ENCODE assay signal across 22 cellular contexts in the genomic region with DNA sequence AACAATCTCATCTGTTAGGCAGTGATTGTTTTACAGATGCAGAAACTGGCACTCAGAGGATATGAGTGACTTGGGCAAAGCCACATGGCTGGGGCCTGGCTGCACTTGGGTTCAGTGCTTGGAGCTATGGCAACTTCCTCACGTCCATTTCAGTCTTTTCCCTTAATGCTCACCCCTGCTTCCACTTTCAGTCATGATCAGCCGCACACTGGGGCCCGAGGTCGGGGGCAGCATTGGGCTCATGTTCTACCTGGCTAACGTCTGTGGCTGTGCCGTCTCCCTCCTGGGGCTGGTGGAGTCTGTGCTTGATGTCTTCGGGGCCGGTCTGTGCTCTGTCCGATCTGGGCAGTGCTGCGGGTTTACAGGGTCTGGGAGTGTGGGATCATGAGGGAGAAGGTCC.
"Had no signal": no experiment of that assay in that cellular context is flagged by ENCODE, and none has a peak within 500 bp of the region (broad histone marks: within the 10 kb centered on the region; RNA-seq: fewer than 3 reads in every experiment).

No MANE protein-coding gene starts in this region.

- DNase-seq: activated CD4-positive, alpha-beta T cell treated with anti-CD3 and anti-CD28 coated beads for 1 hour; activated CD8-positive, alpha-beta memory T cell treated with anti-CD3 and anti-CD28 coated beads for 24 hours; activated CD8-positive, alpha-beta memory T cell treated with anti-CD3 and anti-CD28 coated beads, Interleukin-2, amount 50 U/mL, for 48 hours; activated gamma-delta T cell; cortex of kidney; effector CD8-positive, alpha-beta T cell; esophagus squamous epithelium; heart right ventricle; immature natural killer cell; left cardiac atrium; lower lobe of right lung; nephron progenitor cell; stimulated activated CD4-positive, alpha-beta T cell treated with anti-CD3 and anti-CD28 coated beads, Interleukin-12 subunit alpha, Interleukin-12 subunit beta, amount 100 ng/mL, for 4 hours; stimulated activated CD4-positive, alpha-beta T cell treated with anti-CD3 and anti-CD28 coated beads, Interleukin-1b, Interleukin-23, amount 100 ng/mL, for 48 hours; stimulated activated CD8-positive, alpha-beta memory T cell treated with anti-CD3 and anti-CD28 coated beads, Interleukin-4, amount 100 ng/mL, for 48 hours; stimulated activated naive CD4-positive, alpha-beta T cell treated with Interleukin-2 at 50 U/mL for 16 hours; thyroid gland; uterus had no signal

- H3K9me3 Mint-ChIP-seq: activated naive CD4-positive, alpha-beta T cell treated with anti-CD3 and anti-CD28 coated beads, Interleukin-2, amount 50 U/mL, for 24 hours; central memory CD8-positive, alpha-beta T cell; immature natural killer cell; nephron progenitor cell; T-helper 1 cell treated with Interleukin-12 subunit alpha and Interleukin-12 subunit beta and Interleukin-4 antibody, amounts not matched to agents 30 μg/mL and 1 μg/mL, for 36 hours had no signal

- H3K4me3 Mint-ChIP-seq: activated naive CD4-positive, alpha-beta T cell treated with anti-CD3 and anti-CD28 coated beads, Interleukin-2, amount 50 U/mL, for 24 hours; central memory CD8-positive, alpha-beta T cell; nephron progenitor cell; T-helper 1 cell treated with Interleukin-12 subunit alpha and Interleukin-12 subunit beta and Interleukin-4 antibody, amounts not matched to agents 30 μg/mL and 1 μg/mL, for 36 hours had no signal

- ATAC-seq: heart right ventricle, left cardiac atrium, lower lobe of right lung had no signal

- H3K27me3 Mint-ChIP-seq: activated naive CD4-positive, alpha-beta T cell treated with anti-CD3 and anti-CD28 coated beads, Interleukin-2, amount 50 U/mL, for 24 hours; central memory CD8-positive, alpha-beta T cell; progenitor cell of endocrine pancreas had no signal

- H3K27ac Mint-ChIP-seq: activated naive CD4-positive, alpha-beta T cell treated with anti-CD3 and anti-CD28 coated beads, Interleukin-2, amount 50 U/mL, for 24 hours; nephron progenitor cell; progenitor cell of endocrine pancreas; T-helper 1 cell treated with Interleukin-12 subunit alpha and Interleukin-12 subunit beta and Interleukin-4 antibody, amounts not matched to agents 30 μg/mL and 1 μg/mL, for 36 hours had no signal
